In genomic region chr1:84834419-84835064, GRCh38 we compare ENCODE assay signal across 13 cellular contexts. TPM values are rescaled to one million over a fixed set of nuclear protein-coding genes. Genes with fewer than 3 reads are reported as not detected.
A peak's percentile ranks its signal among the peaks of the same experiment; 100 is the strongest.
DNase-seq lines count a peak whose midpoint lies in the region; ATAC-seq and TF ChIP-seq lines count a peak whose summit lies in the region.
"Had no signal": no experiment of that assay in that cellular context is flagged by ENCODE, and none has a peak within 500 bp of the region (broad histone marks: within the 10 kb centered on the region; RNA-seq: fewer than 3 reads in every experiment).

No MANE protein-coding gene starts in this region.

- no peaks in the 10 kb centered on the region for H3K9me3 ChIP-seq in osteoblast (ENCODE audit: low read depth, low read length)
- H3K9me3 ChIP-seq: ascending aorta had no signal

- no peak overlapping the region for H3K4me2 ChIP-seq in osteoblast (ENCODE audit: insufficient read depth, low read length)

- H3K36me3 ChIP-seq in osteoblast (ENCODE audit: insufficient read depth, low read length), result no peaks in the 10 kb centered on the region
- H3K36me3 ChIP-seq: ascending aorta had no signal

- no peaks in the 10 kb centered on the region for H4K20me1 ChIP-seq in osteoblast (ENCODE audit: insufficient read depth, low read length)

- no peaks in the 10 kb centered on the region for H3K36me3 Mint-ChIP-seq in activated CD4-positive, alpha-beta T cell treated with anti-CD3 and anti-CD28 coated beads, Interleukin-2, amount 10 ng/mL, durations not matched to agents 24 days and 14 days (ENCODE audit: low read depth)

- DNase-seq in EL, result peak; percentile 43
- DNase-seq in NCI-H69 (lab: John Stamatoyannopoulos, UW), result peak; percentile 42
- peak; percentile 17 to 63 for DNase-seq in dermis microvascular lymphatic vessel endothelial cell (ENCODE audit: low read depth in 2 of 2)
- peak; percentile 83 for DNase-seq in osteoblast (ENCODE audit: insufficient read length, low spot score, missing footprints)
- DNase-seq in activated CD4-positive, alpha-beta T cell treated with anti-CD3 and anti-CD28 coated beads, Interleukin-2, amount 10 ng/mL, durations not matched to agents 24 days and 14 days, result no peak
- DNase-seq in NCI-H1092 treated with DMSO at 0.1 percent for 48 hours (lab: John Stamatoyannopoulos, UW), result no peak
- DNase-seq: DMS 273 treated with DMSO at 0.1 percent for 48 hours, NCI-H510A had no signal

- H3K4me1 Mint-ChIP-seq in activated CD4-positive, alpha-beta T cell treated with anti-CD3 and anti-CD28 coated beads, Interleukin-2, amount 10 ng/mL, durations not matched to agents 24 days and 14 days, result peaks cover 3% of the 10 kb centered on the region

- H2AFZ ChIP-seq in osteoblast (ENCODE audit: low read length), result no peak overlapping the region

- ATAC-seq in HG03432 (IDR thresholded peaks at IDR 0.05; ENCODE audit: unreplicated experiment), result no peak
- no peak for ATAC-seq in GM21390 (IDR thresholded peaks at IDR 0.05; ENCODE audit: unreplicated experiment)
- ATAC-seq: K562 had no signal

- TF ChIP-seq CTCF in osteoblast (IDR thresholded peaks at IDR 0.05; ENCODE audit: extremely low read depth, low read depth, low read length), result no peak

- peaks cover 12% of the 10 kb centered on the region for H3K4me1 ChIP-seq in osteoblast (ENCODE audit: insufficient read depth, low read length)

- intact Hi-C loops in activated CD4-positive, alpha-beta T cell treated with anti-CD3 and anti-CD28 coated beads, Interleukin-2, amount 10 ng/mL, durations not matched to agents 24 days and 14 days (cut with micrococcal nuclease), result no loop called here

- no peak overlapping the region for H3K27ac Mint-ChIP-seq in activated CD4-positive, alpha-beta T cell treated with anti-CD3 and anti-CD28 coated beads, Interleukin-2, amount 10 ng/mL, durations not matched to agents 24 days and 14 days

- no peak overlapping the region for H3K4me3 ChIP-seq in osteoblast (ENCODE audit: insufficient read depth, low read length)
- H3K4me3 ChIP-seq: ascending aorta, K562 had no signal

- no peak overlapping the region for H3K4me3 Mint-ChIP-seq in activated CD4-positive, alpha-beta T cell treated with anti-CD3 and anti-CD28 coated beads, Interleukin-2, amount 10 ng/mL, durations not matched to agents 24 days and 14 days

- no peaks in the 10 kb centered on the region for H3K79me2 ChIP-seq in osteoblast (ENCODE audit: insufficient read depth, low read length)

- H3K27me3 ChIP-seq in osteoblast (ENCODE audit: insufficient read depth, low read length), result peaks cover 15% of the 10 kb centered on the region
- H3K27me3 ChIP-seq: ascending aorta had no signal

- peaks cover 7% of the 10 kb centered on the region for H3K9me3 Mint-ChIP-seq in activated CD4-positive, alpha-beta T cell treated with anti-CD3 and anti-CD28 coated beads, Interleukin-2, amount 10 ng/mL, durations not matched to agents 24 days and 14 days

- H3K27me3 Mint-ChIP-seq in activated CD4-positive, alpha-beta T cell treated with anti-CD3 and anti-CD28 coated beads, Interleukin-2, amount 10 ng/mL, durations not matched to agents 24 days and 14 days, result peaks cover 5% of the 10 kb centered on the region

- no peak overlapping the region for H3K27ac ChIP-seq in osteoblast (ENCODE audit: low read depth, low read length)

RNA-seq across cellular contexts. Expression of gene LPAR3, which starts 58.5 kb away (rescaled TPM):
- total RNA-seq in dermis microvascular lymphatic vessel endothelial cell, result under 0.01 TPM in 1 of 2 replicates, not detected in the other
- 0.29 TPM in 1 of 2 replicates, not detected in the other for total RNA-seq in osteoblast
- total RNA-seq in activated CD4-positive, alpha-beta T cell treated with anti-CD3 and anti-CD28 coated beads, Interleukin-2, amount 10 ng/mL, durations not matched to agents 24 days and 14 days, result 0.19 and 0.21 TPM in 2 replicates
- total RNA-seq: ascending aorta, mesenteric fat pad had no signal

Comparison
In these comparisons a context has a peak if more than half of its experiments do, and no peak if none do; other contexts are left out.
1. DNase-seq: peak in EL (single experiment), NCI-H69 (single experiment), dermis microvascular lymphatic vessel endothelial cell (2 of 2) and osteoblast (single experiment); none in activated CD4-positive, alpha-beta T cell treated with anti-CD3 and anti-CD28 coated beads, Interleukin-2, amount 10 ng/mL, durations not matched to agents 24 days and 14 days (single experiment) and NCI-H1092 treated with DMSO at 0.1 percent for 48 hours (single experiment).